In the genomic region with DNA sequence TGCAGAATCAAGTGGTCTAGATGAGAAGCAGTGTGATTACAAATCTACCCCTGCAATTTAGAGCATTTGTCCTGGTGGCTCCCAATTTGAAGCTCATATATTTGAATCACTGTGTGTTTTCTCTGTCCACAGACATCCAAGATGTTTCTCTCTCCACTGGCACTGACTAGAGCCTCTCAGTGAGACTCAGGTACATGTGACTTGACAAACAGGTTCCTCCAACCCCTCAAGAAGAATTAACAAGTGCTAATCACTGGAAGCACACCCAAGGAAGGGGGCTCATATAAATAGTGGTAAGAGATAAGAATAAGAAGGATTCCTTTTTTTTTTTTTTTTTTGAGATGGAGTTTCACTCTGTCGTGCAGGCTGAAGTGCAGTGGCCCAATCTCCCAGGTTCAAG, we compare ENCODE assay signal across 28 cellular contexts. TPM values are rescaled to one million over a fixed set of nuclear protein-coding genes. Genes with fewer than 3 reads are reported as not detected.
DNase-seq lines count a peak whose midpoint lies in the region; ATAC-seq, FAIRE-seq and TF ChIP-seq lines count a peak whose summit lies in the region.
"Had no signal": no experiment of that assay in that cellular context is flagged by ENCODE, and none has a peak within 500 bp of the region (broad histone marks: within the 10 kb centered on the region; RNA-seq: fewer than 3 reads in every experiment).

No MANE protein-coding gene starts in this region.

- H3K27ac Mint-ChIP-seq in activated naive CD4-positive, alpha-beta T cell treated with anti-CD3 and anti-CD28 coated beads for 36 hours, result peak overlapping the region; percentile 11
- no peak overlapping the region for H3K27ac Mint-ChIP-seq in endodermal cell
- no peak overlapping the region for H3K27ac Mint-ChIP-seq in CD4-positive, alpha-beta memory T cell
- H3K27ac Mint-ChIP-seq: CD14-positive monocyte, HFFc6 had no signal

- H3K4me1 Mint-ChIP-seq in activated naive CD4-positive, alpha-beta T cell treated with anti-CD3 and anti-CD28 coated beads for 36 hours (ENCODE audit: low read depth), result no peaks in the 10 kb centered on the region
- H3K4me1 Mint-ChIP-seq in endodermal cell, result peaks cover 22% of the 10 kb centered on the region
- H3K4me1 Mint-ChIP-seq in CD4-positive, alpha-beta memory T cell, result no peaks in the 10 kb centered on the region
- H3K4me1 Mint-ChIP-seq: CD14-positive monocyte had no signal

- H3K9me3 ChIP-seq in endodermal cell (ENCODE audit: control insufficient read depth, low read length), result no peaks in the 10 kb centered on the region
- H3K9me3 ChIP-seq in lower lobe of right lung, result no peaks in the 10 kb centered on the region
- no peaks in the 10 kb centered on the region for H3K9me3 ChIP-seq in CD4-positive, alpha-beta memory T cell (ENCODE audit: control insufficient read depth in 1 of 2, low read length in 2 of 2)
- H3K9me3 ChIP-seq: BE2C, HAP-1, MG63 had no signal

- H3K27me3 Mint-ChIP-seq in activated naive CD4-positive, alpha-beta T cell treated with anti-CD3 and anti-CD28 coated beads for 36 hours (ENCODE audit: low read depth), result no peaks in the 10 kb centered on the region
- no peaks in the 10 kb centered on the region for H3K27me3 Mint-ChIP-seq in endodermal cell (ENCODE audit: insufficient read depth)
- peaks cover 8 to 11% of the 10 kb centered on the region in 2 donors for H3K27me3 Mint-ChIP-seq in CD4-positive, alpha-beta memory T cell

- H3K4me3 ChIP-seq in endodermal cell (ENCODE audit: low read length) (no peak overlapping the region), lower lobe of right lung (no peak overlapping the region)
- H3K4me3 ChIP-seq in CD4-positive, alpha-beta memory T cell (ENCODE audit: low read length in 2 of 2), result no peak overlapping the region
- H3K4me3 ChIP-seq: HAP-1, MG63 had no signal

- no peak for TF ChIP-seq CTCF in endodermal cell (conservative IDR thresholded peaks at IDR 0.05)
- no peak for TF ChIP-seq CTCF in lower lobe of right lung (IDR thresholded peaks at IDR 0.05)

- CTCF ChIA-PET in activated naive CD4-positive, alpha-beta T cell treated with anti-CD3 and anti-CD28 coated beads for 36 hours (lab: Charles Lee), result interaction anchor here (0.7 kb wide), 1 partner anchor 133 kb away, joined by 4 read pairs; no protein-coding TSS in a partner anchor
- CTCF ChIA-PET in CD4-positive, alpha-beta memory T cell (lab: Charles Lee; ENCODE audit: partially characterized antibody), result no interaction called here

- H3K4me3 Mint-ChIP-seq in activated naive CD4-positive, alpha-beta T cell treated with anti-CD3 and anti-CD28 coated beads for 36 hours, result no peak overlapping the region
- H3K4me3 Mint-ChIP-seq in endodermal cell, result no peak overlapping the region
- H3K4me3 Mint-ChIP-seq in CD4-positive, alpha-beta memory T cell, result no peak overlapping the region
- H3K4me3 Mint-ChIP-seq: CD14-positive monocyte, HFFc6 had no signal

- H3K4me1 ChIP-seq in endodermal cell (ENCODE audit: control insufficient read depth, insufficient read depth, low read length), result no peaks in the 10 kb centered on the region
- H3K4me1 ChIP-seq in lower lobe of right lung, result no peaks in the 10 kb centered on the region
- H3K4me1 ChIP-seq in CD4-positive, alpha-beta memory T cell (ENCODE audit: insufficient read depth, low read length), result no peaks in the 10 kb centered on the region
- H3K4me1 ChIP-seq: BE2C, HAP-1 had no signal

- no peak for FAIRE-seq in GM19239 (lab: Jason Lieb, UNC)
- FAIRE-seq: G401.6 had no signal

- intact Hi-C loops in activated naive CD4-positive, alpha-beta T cell treated with anti-CD3 and anti-CD28 coated beads for 36 hours (cut with micrococcal nuclease), result no loop called here
- intact Hi-C loops in lower lobe of right lung (cut with DNase I), result no loop called here
- intact Hi-C loops in CD4-positive, alpha-beta memory T cell (cut with micrococcal nuclease), result no loop called here

- no peaks in the 10 kb centered on the region for H3K9me3 Mint-ChIP-seq in activated naive CD4-positive, alpha-beta T cell treated with anti-CD3 and anti-CD28 coated beads for 36 hours
- peaks cover 6% of the 10 kb centered on the region for H3K9me3 Mint-ChIP-seq in endodermal cell
- H3K9me3 Mint-ChIP-seq in CD4-positive, alpha-beta memory T cell, result no peaks in the 10 kb centered on the region

- peak; percentile 55 to 59 for ATAC-seq in lower lobe of right lung
- ATAC-seq: Panc1 had no signal

- H3K9ac ChIP-seq in endodermal cell (ENCODE audit: extremely low read depth, low read length, poor library complexity, severe bottlenecking), result no peak overlapping the region

- 75% methylated on average over 1 of the region's 1 CpG; no CpG with 5 or more reads in 1 of the 2 experiments for WGBS in endodermal cell (ENCODE audit: insufficient coverage in 1 of 2, insufficient read length in 1 of 2), 2 experiments

- H3K36me3 ChIP-seq in endodermal cell (ENCODE audit: control insufficient read depth, insufficient read depth, low read length) (no peaks in the 10 kb centered on the region), lower lobe of right lung (no peaks in the 10 kb centered on the region)
- H3K36me3 ChIP-seq in CD4-positive, alpha-beta memory T cell (ENCODE audit: insufficient read depth, low read length), result no peaks in the 10 kb centered on the region
- H3K36me3 ChIP-seq: BE2C, HAP-1, MG63 had no signal

- H3K27me3 ChIP-seq in endodermal cell (ENCODE audit: control insufficient read depth, insufficient read depth, low read length, poor library complexity, severe bottlenecking), result no peaks in the 10 kb centered on the region
- no peaks in the 10 kb centered on the region for H3K27me3 ChIP-seq in lower lobe of right lung (ENCODE audit: low read depth)
- no peaks in the 10 kb centered on the region for H3K27me3 ChIP-seq in CD4-positive, alpha-beta memory T cell (ENCODE audit: insufficient read depth, low read length)

- no peak overlapping the region for H3K27ac ChIP-seq in endodermal cell (ENCODE audit: low read depth, low read length)
- no peak overlapping the region for H3K27ac ChIP-seq in lower lobe of right lung
- no peak overlapping the region for H3K27ac ChIP-seq in CD4-positive, alpha-beta memory T cell (ENCODE audit: low read depth, low read length)
- H3K27ac ChIP-seq: RWPE1 had no signal

- POLR2A ChIA-PET in CD4-positive, alpha-beta memory T cell (lab: Charles Lee; ENCODE audit: partially characterized antibody), result no interaction called here

- H3K36me3 Mint-ChIP-seq in activated naive CD4-positive, alpha-beta T cell treated with anti-CD3 and anti-CD28 coated beads for 36 hours (ENCODE audit: low read depth), result no peaks in the 10 kb centered on the region
- H3K36me3 Mint-ChIP-seq in endodermal cell (ENCODE audit: low read depth), result no peaks in the 10 kb centered on the region
- H3K36me3 Mint-ChIP-seq in CD4-positive, alpha-beta memory T cell, result no peaks in the 10 kb centered on the region
- H3K36me3 Mint-ChIP-seq: CD14-positive monocyte had no signal

- DNase-seq in activated naive CD4-positive, alpha-beta T cell treated with anti-CD3 and anti-CD28 coated beads for 36 hours, result no peak
- no peak for DNase-seq in activated naive CD4-positive, alpha-beta T cell treated with Interleukin-2 at 50 U/mL for 16 hours
- DNase-seq in endodermal cell (peak; percentile 53), lower lobe of right lung (no peak), GM19239 (ENCODE audit: insufficient read length, low spot score) (no peak)
- no peak for DNase-seq in stimulated activated CD4-positive, alpha-beta T cell treated with anti-CD3 and anti-CD28 coated beads, Interleukin-12 subunit alpha, Interleukin-12 subunit beta, amount 100 ng/mL, for 4 hours
- no peak for DNase-seq in CD4-positive, alpha-beta memory T cell
- DNase-seq: 8988T, ACHN, BE2C, Calu3, GOT3, HFFc6, KBM-7, MG63, NCI-H1105 treated with DMSO at 0.1 percent for 48 hours, NCI-H2029, NCI-H2227 treated with DMSO at 0.1 percent for 48 hours, NCI-H69, SHP77 had no signal

RNA-seq across cellular contexts. Expression of a gene that starts 20.5 kb away (rescaled TPM):
- total RNA-seq in activated naive CD4-positive, alpha-beta T cell treated with anti-CD3 and anti-CD28 coated beads for 36 hours, result not detected
- total RNA-seq in endodermal cell, result not detected
- not detected for polyA plus RNA-seq in endodermal cell (2013, experiment 1 of 2)
- not detected for polyA plus RNA-seq in endodermal cell (2013, experiment 2 of 2)
- total RNA-seq in lower lobe of right lung, result not detected
- total RNA-seq in CD4-positive, alpha-beta memory T cell, result not detected
- not detected for polyA plus RNA-seq in CD4-positive, alpha-beta memory T cell
- total RNA-seq: Calu3, HFFc6, LHCN-M2, NCI-H460, SK-MEL-5 had no signal
- polyA plus RNA-seq: CD14-positive monocyte had no signal

RNA-seq across cellular contexts. Expression of a gene that starts 34.4 kb away (rescaled TPM):
- not detected for total RNA-seq in activated naive CD4-positive, alpha-beta T cell treated with anti-CD3 and anti-CD28 coated beads for 36 hours
- total RNA-seq in endodermal cell (not detected), lower lobe of right lung (not detected)
- not detected for polyA plus RNA-seq in endodermal cell (2013, experiment 1 of 2)
- polyA plus RNA-seq in endodermal cell (2013, experiment 2 of 2), result not detected
- total RNA-seq in CD4-positive, alpha-beta memory T cell, result not detected
- polyA plus RNA-seq in CD4-positive, alpha-beta memory T cell, result not detected
- total RNA-seq: Calu3, HFFc6, LHCN-M2, NCI-H460, SK-MEL-5 had no signal
- polyA plus RNA-seq: CD14-positive monocyte had no signal

RNA-seq across cellular contexts. Expression of a gene that starts 39.4 kb away (rescaled TPM):
- not detected for total RNA-seq in activated naive CD4-positive, alpha-beta T cell treated with anti-CD3 and anti-CD28 coated beads for 36 hours
- total RNA-seq in endodermal cell (not detected), lower lobe of right lung (not detected)
- not detected for polyA plus RNA-seq in endodermal cell (2013, experiment 1 of 2)
- polyA plus RNA-seq in endodermal cell (2013, experiment 2 of 2), result not detected
- not detected for total RNA-seq in CD4-positive, alpha-beta memory T cell
- polyA plus RNA-seq in CD4-positive, alpha-beta memory T cell, result not detected
- total RNA-seq: Calu3, HFFc6, LHCN-M2, NCI-H460, SK-MEL-5 had no signal
- polyA plus RNA-seq: CD14-positive monocyte had no signal

RNA-seq across cellular contexts. Expression of a gene that starts 59.4 kb away (rescaled TPM):
- under 1 TPM; 0.10 to 0.14 TPM for total RNA-seq in activated naive CD4-positive, alpha-beta T cell treated with anti-CD3 and anti-CD28 coated beads for 36 hours
- not detected for total RNA-seq in endodermal cell
- polyA plus RNA-seq in endodermal cell (2013, experiment 1 of 2), result not detected
- polyA plus RNA-seq in endodermal cell (2013, experiment 2 of 2), result not detected
- total RNA-seq in lower lobe of right lung, result not detected
- total RNA-seq in CD4-positive, alpha-beta memory T cell, result not detected
- polyA plus RNA-seq in CD4-positive, alpha-beta memory T cell, result under 1 TPM in 1 of 2 donors, not detected in 1; 0.22 TPM
- total RNA-seq: Calu3, HFFc6, NCI-H460, SK-MEL-5 had no signal
- polyA plus RNA-seq: CD14-positive monocyte had no signal
